ENCODE assay signal across 8 cellular contexts in genomic region chr1:9294440-9294773, GRCh38. TPM values are rescaled to one million over a fixed set of nuclear protein-coding genes. Genes with fewer than 3 reads are reported as not detected.
DNase-seq lines count a peak whose midpoint lies in the region; ATAC-seq and TF ChIP-seq lines count a peak whose summit lies in the region.

No MANE protein-coding gene starts in this region.

- H3K36me3 Mint-ChIP-seq in endothelial cell (ENCODE audit: low read depth, unreplicated experiment) = peaks cover 3% of the 10 kb centered on the region

- ATAC-seq in HG02798 (IDR thresholded peaks at IDR 0.05; ENCODE audit: poor library complexity, unreplicated experiment) = no peak

- intact Hi-C loops in head of caudate nucleus (cut with DNase I) = loop anchor here (5.0 kb wide), 1 partner anchor 163 kb away; no protein-coding TSS in a partner anchor

- DNase-seq in GM04504 (ENCODE audit: low read depth) (peak; percentile 58), RPMI8226 (peak; percentile 39), fibroblast of peridontal ligament (ENCODE audit: extremely low read depth) (peak; percentile 81), endothelial cell (ENCODE audit: low spot score) (no peak), head of caudate nucleus (no peak), OCI-M2 (lab: John Stamatoyannopoulos, UW; ENCODE audit: unreplicated experiment) (no peak)
- DNase-seq in stimulated activated CD4-positive, alpha-beta T cell treated with anti-CD3 and anti-CD28 coated beads, Interleukin-1b, Interleukin-23, amount 100 ng/mL, for 48 hours = peak; percentile 59

- H3K27ac Mint-ChIP-seq in endothelial cell (ENCODE audit: unreplicated experiment) = no peak overlapping the region

- no peak overlapping the region for H3K4me3 Mint-ChIP-seq in endothelial cell (ENCODE audit: unreplicated experiment)

- no peaks in the 10 kb centered on the region for H3K9me3 Mint-ChIP-seq in endothelial cell (ENCODE audit: unreplicated experiment)

- no peak for TF ChIP-seq CTCF in endothelial cell (IDR thresholded peaks at IDR 0.05; ENCODE audit: unreplicated experiment)

- peaks cover 1% of the 10 kb centered on the region for H3K27me3 Mint-ChIP-seq in endothelial cell (ENCODE audit: unreplicated experiment)

- peaks cover 10% of the 10 kb centered on the region for H3K4me1 Mint-ChIP-seq in endothelial cell (ENCODE audit: unreplicated experiment)

RNA-seq across cellular contexts. Expression of gene SPSB1, which starts 1.7 kb away (rescaled TPM):
- 8.1 TPM for total RNA-seq in endothelial cell (ENCODE audit: unreplicated experiment)

RNA-seq across cellular contexts. Expression of gene H6PD, which starts 59.8 kb away (rescaled TPM):
- 18.6 TPM for total RNA-seq in endothelial cell (ENCODE audit: unreplicated experiment)

Comparison
In these comparisons a context has a peak if more than half of its experiments do, and no peak if none do; other contexts are left out.
1. DNase-seq: peak in GM04504 (single experiment), RPMI8226 (single experiment), fibroblast of peridontal ligament (single experiment) and stimulated activated CD4-positive, alpha-beta T cell treated with anti-CD3 and anti-CD28 coated beads, Interleukin-1b, Interleukin-23, amount 100 ng/mL, for 48 hours (single experiment); none in endothelial cell (single experiment), head of caudate nucleus (0 of 42) and OCI-M2 (single experiment).